In genomic region chr20:55437778-55438417, GRCh38 we compare ENCODE assay signal across 13 cellular contexts.
DNase-seq lines count a peak whose midpoint lies in the region; ATAC-seq, FAIRE-seq and TF ChIP-seq lines count a peak whose summit lies in the region.
"Had no signal": no experiment of that assay in that cellular context is flagged by ENCODE, and none has a peak within 500 bp of the region (broad histone marks: within the 10 kb centered on the region; RNA-seq: fewer than 3 reads in every experiment).

No MANE protein-coding gene starts in this region.

- DNase-seq in HTR-8/SVneo (ENCODE audit: insufficient read length, low spot score) (no peak), NCI-H2081 treated with DMSO at 0.1 percent for 48 hours (lab: John Stamatoyannopoulos, UW) (peak; percentile 85), left lung (peak in 1 of 2 donors; percentile 17), posterior vena cava (ENCODE audit: low spot score) (peak; percentile 62), AML-193 (lab: John Stamatoyannopoulos, UW) (no peak), islet precursor cell (no peak)
- no peak for DNase-seq in activated CD4-positive, alpha-beta T cell treated with anti-CD3 and anti-CD28 coated beads, Interleukin-2, amount 50 U/mL, for 1 hour
- DNase-seq: Caco-2; CD8-positive, alpha-beta memory T cell; GF-D8 had no signal

- TF ChIP-seq CTCF in left lung (IDR thresholded peaks at IDR 0.05), result no peak

- H3K27ac ChIP-seq in left lung, result no peak overlapping the region
- H3K27ac ChIP-seq: A549, BLaER1 had no signal

- no peaks in the 10 kb centered on the region for H3K4me1 ChIP-seq in left lung
- H3K4me1 ChIP-seq: A549, BLaER1, Caco-2 had no signal

- no peak overlapping the region for H3K4me3 ChIP-seq in left lung
- H3K4me3 ChIP-seq: A549, BLaER1 had no signal

- intact Hi-C loops in left lung (cut with DNase I) (no loop called here), posterior vena cava (cut with DNase I) (no loop called here)

- no peaks in the 10 kb centered on the region for H3K27me3 ChIP-seq in left lung
- H3K27me3 ChIP-seq: BLaER1 had no signal

- no peaks in the 10 kb centered on the region for H3K36me3 ChIP-seq in left lung
- H3K36me3 ChIP-seq: BLaER1 had no signal

- H3K9me3 ChIP-seq in left lung, result no peaks in the 10 kb centered on the region
- H3K9me3 ChIP-seq: A549, BLaER1, Caco-2 had no signal

- peak; percentile 27 for ATAC-seq in left lung
- ATAC-seq: A549, HCT116 had no signal

- peak; percentile 84 for FAIRE-seq in HTR-8/SVneo (lab: Jason Lieb, UNC)
- FAIRE-seq: A549 had no signal

Comparison
In these comparisons a context has a peak if more than half of its experiments do, and no peak if none do; other contexts are left out.
1. DNase-seq: peak in NCI-H2081 treated with DMSO at 0.1 percent for 48 hours (single experiment) and posterior vena cava (single experiment); none in HTR-8/SVneo (single experiment), AML-193 (0 of 2), islet precursor cell (single experiment) and activated CD4-positive, alpha-beta T cell treated with anti-CD3 and anti-CD28 coated beads, Interleukin-2, amount 50 U/mL, for 1 hour (single experiment).